Comparison of ENCODE assay signal across 8 cellular contexts in genomic region chr2:172085460-172086159, GRCh38.
DNase-seq lines count a peak whose midpoint lies in the region; ATAC-seq, FAIRE-seq and TF ChIP-seq lines count a peak whose summit lies in the region.

DLX1 (plus strand) TSS chr2:172085507; CDS start chr2:172085678, 171 bp downstream.

- H3K9me3 Mint-ChIP-seq in stimulated activated naive CD8-positive, alpha-beta T cell treated with anti-CD3 and anti-CD28 coated beads, Interleukin-15, amount 100 ng/mL, for 72 hours, result no peaks in the 10 kb centered on the region

- ATAC-seq in HG03159 (IDR thresholded peaks at IDR 0.05; ENCODE audit: unreplicated experiment), result peak; percentile 9
- ATAC-seq in stimulated activated naive CD8-positive, alpha-beta T cell treated with anti-CD3 and anti-CD28 coated beads, Interleukin-15, amount 100 ng/mL, for 72 hours, result peak; percentile 3

- DNase-seq in activated T-cell treated with anti-CD3 and anti-CD28 coated beads, Interleukin-2, amount 50 U/mL, for 1 hour, result peak; percentile 33
- DNase-seq in activated T-cell treated with anti-CD3 and anti-CD28 coated beads for 4 hours (no peak), RCC 7860 (ENCODE audit: low spot score) (no peak), NOMO-1 treated with dmso at 0.1 percent for 144 hours (lab: John Stamatoyannopoulos, UW; ENCODE audit: unreplicated experiment) (no peak)
- DNase-seq in stimulated activated naive CD8-positive, alpha-beta T cell treated with anti-CD3 and anti-CD28 coated beads, Interleukin-15, amount 100 ng/mL, for 72 hours, result peak in 1 of 2 donors; percentile 25

- peaks cover 83% of the 10 kb centered on the region for H3K4me1 Mint-ChIP-seq in stimulated activated naive CD8-positive, alpha-beta T cell treated with anti-CD3 and anti-CD28 coated beads, Interleukin-15, amount 100 ng/mL, for 72 hours

- H3K4me3 ChIP-seq in WI38 (ENCODE audit: low read depth, low read length) (peak within 1 kb of the TSS; percentile 70), iPS-11a (ENCODE audit: low read depth, low read length) (peak within 1 kb of the TSS; percentile 46)

- FAIRE-seq in RCC 7860 (lab: Jason Lieb, UNC), result no peak

- no peak for TF ChIP-seq CTCF in WI38 (IDR thresholded peaks at IDR 0.05; ENCODE audit: low read depth, low read length)

- peaks cover 100% of the 10 kb centered on the region for H3K27me3 Mint-ChIP-seq in stimulated activated naive CD8-positive, alpha-beta T cell treated with anti-CD3 and anti-CD28 coated beads, Interleukin-15, amount 100 ng/mL, for 72 hours

- H3K4me3 Mint-ChIP-seq in stimulated activated naive CD8-positive, alpha-beta T cell treated with anti-CD3 and anti-CD28 coated beads, Interleukin-15, amount 100 ng/mL, for 72 hours, result peak within 1 kb of the TSS; percentile 81 to 89

- H3K27ac Mint-ChIP-seq in stimulated activated naive CD8-positive, alpha-beta T cell treated with anti-CD3 and anti-CD28 coated beads, Interleukin-15, amount 100 ng/mL, for 72 hours, result peak within 1 kb of the TSS in 1 of 2 donors; percentile 33
